Comparison of ENCODE assay signal across 27 cellular contexts in the genomic region with DNA sequence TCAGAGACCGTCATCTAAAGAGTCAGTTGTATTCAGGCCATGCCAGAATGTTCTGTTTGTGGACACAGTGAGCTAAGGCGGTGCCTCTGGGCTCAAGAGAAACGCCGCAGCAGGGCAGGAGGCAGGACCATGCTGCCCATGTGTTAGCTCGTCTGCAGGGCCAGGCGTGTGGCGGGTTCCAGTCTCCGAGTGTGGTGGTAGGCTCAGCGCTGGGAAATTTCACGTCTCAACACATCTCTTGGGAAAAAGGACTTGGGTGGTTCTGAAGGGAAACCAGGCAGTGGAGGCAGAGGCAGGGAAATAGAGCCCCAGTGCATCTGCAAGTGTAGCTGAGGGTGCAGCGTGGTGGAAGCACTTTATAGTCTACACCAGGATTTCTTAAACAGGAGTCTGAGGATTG. TPM values are rescaled to one million over a fixed set of nuclear protein-coding genes. Genes with fewer than 3 reads are reported as not detected.
A peak's percentile ranks its signal among the peaks of the same experiment; 100 is the strongest.
DNase-seq lines count a peak whose midpoint lies in the region; ATAC-seq and TF ChIP-seq lines count a peak whose summit lies in the region.
"Had no signal": no experiment of that assay in that cellular context is flagged by ENCODE, and none has a peak within 500 bp of the region (broad histone marks: within the 10 kb centered on the region; RNA-seq: fewer than 3 reads in every experiment).

No MANE protein-coding gene starts in this region.

- intact Hi-C loops in Right ventricle myocardium inferior (cut with DNase I), result no loop called here
- intact Hi-C loops in activated T-helper 1 cell treated with anti-CD3 and anti-CD28 coated beads, Interleukin-12 subunit alpha, Interleukin-12 subunit beta, Interleukin-2, Interleukin-4 antibody, amounts not matched to agents 30 ng/mL and 10 ng/mL and 1 ng/mL, durations not matched to agents 14 hours and 24 hours and 36 hours (cut with micrococcal nuclease), result loop anchor here (10.0 kb wide), 1 partner anchor 247 kb away; no protein-coding TSS in a partner anchor
- intact Hi-C loops in Calu3 (cut with micrococcal nuclease; ENCODE audit: unreplicated experiment), result loop anchor here (10.0 kb wide), 1 partner anchor 397 kb away; no protein-coding TSS in a partner anchor

- no peaks in the 10 kb centered on the region for H3K27me3 Mint-ChIP-seq in activated T-helper 1 cell treated with anti-CD3 and anti-CD28 coated beads, Interleukin-12 subunit alpha, Interleukin-12 subunit beta, Interleukin-2, Interleukin-4 antibody, amounts not matched to agents 30 ng/mL and 10 ng/mL and 1 ng/mL, durations not matched to agents 14 hours and 24 hours and 36 hours (ENCODE audit: insufficient read depth)
- H3K27me3 Mint-ChIP-seq in memory B cell (no peaks in the 10 kb centered on the region), Calu3 (ENCODE audit: unreplicated experiment) (peaks cover 34% of the 10 kb centered on the region)
- H3K27me3 Mint-ChIP-seq: activated CD4-positive, alpha-beta T cell treated with anti-CD3 and anti-CD28 coated beads for 36 hours had no signal

- TF ChIP-seq CTCF in right atrium auricular region (IDR thresholded peaks at IDR 0.05) (no peak), Calu3 (IDR thresholded peaks at IDR 0.05; ENCODE audit: unreplicated experiment) (no peak)

- no peaks in the 10 kb centered on the region for H3K36me3 ChIP-seq in right atrium auricular region
- H3K36me3 ChIP-seq: BE2C, neural progenitor cell, tibial nerve had no signal

- CTCF ChIA-PET in Calu3 (lab: Charles Lee), result no interaction called here

- no peaks in the 10 kb centered on the region for H3K9me3 Mint-ChIP-seq in activated T-helper 1 cell treated with anti-CD3 and anti-CD28 coated beads, Interleukin-12 subunit alpha, Interleukin-12 subunit beta, Interleukin-2, Interleukin-4 antibody, amounts not matched to agents 30 ng/mL and 10 ng/mL and 1 ng/mL, durations not matched to agents 14 hours and 24 hours and 36 hours
- H3K9me3 Mint-ChIP-seq in memory B cell (no peaks in the 10 kb centered on the region), Calu3 (ENCODE audit: low read depth, unreplicated experiment) (no peaks in the 10 kb centered on the region)
- H3K9me3 Mint-ChIP-seq: activated naive CD4-positive, alpha-beta T cell treated with anti-CD3 and anti-CD28 coated beads, Interleukin-2, amount 10 ng/mL, durations not matched to agents 7 days and 5 days; immature natural killer cell; neural progenitor cell had no signal

- DNase-seq in right atrium auricular region (ENCODE audit: low spot score) (peak; percentile 28), Right ventricle myocardium inferior (ENCODE audit: missing footprints) (no peak), memory B cell (ENCODE audit: low spot score in 2 of 2) (peak in 1 of 2 donors; percentile 8), Calu3 (no peak)
- no peak for DNase-seq in activated T-helper 1 cell treated with anti-CD3 and anti-CD28 coated beads, Interleukin-12 subunit alpha, Interleukin-12 subunit beta, Interleukin-2, Interleukin-4 antibody, amounts not matched to agents 30 ng/mL and 10 ng/mL and 1 ng/mL, durations not matched to agents 14 hours and 24 hours and 36 hours (ENCODE audit: low spot score)
- DNase-seq in stimulated activated CD4-positive, alpha-beta T cell treated with anti-CD3 and anti-CD28 coated beads, Interleukin-2, amount 100 ng/mL, for 24 hours, result no peak
- DNase-seq: ACHN; activated CD4-positive, alpha-beta T cell treated with anti-CD3 and anti-CD28 coated beads for 36 hours; activated naive CD4-positive, alpha-beta T cell treated with anti-CD3 and anti-CD28 coated beads, Interleukin-2, amount 10 ng/mL, durations not matched to agents 7 days and 5 days; anterior cingulate cortex; BE2C; DMS53; effector CD8-positive, alpha-beta T cell; immature natural killer cell; IMR-90; left cardiac atrium; NCI-H1436 treated with DMSO at 0.1 percent for 48 hours; NCI-H774; posterior cingulate gyrus; right cardiac atrium; stimulated activated CD4-positive, alpha-beta T cell treated with anti-CD3 and anti-CD28 coated beads, Interleukin-1b, Interleukin-23, amount 100 ng/mL, for 48 hours; T-helper 9 cell had no signal

- no peaks in the 10 kb centered on the region for H3K27me3 ChIP-seq in right atrium auricular region
- H3K27me3 ChIP-seq: BE2C, neural progenitor cell, tibial nerve had no signal

- no peaks in the 10 kb centered on the region for H3K4me1 ChIP-seq in right atrium auricular region
- H3K4me1 ChIP-seq: neural progenitor cell had no signal

- peak overlapping the region; percentile 16 for H3K27ac Mint-ChIP-seq in activated T-helper 1 cell treated with anti-CD3 and anti-CD28 coated beads, Interleukin-12 subunit alpha, Interleukin-12 subunit beta, Interleukin-2, Interleukin-4 antibody, amounts not matched to agents 30 ng/mL and 10 ng/mL and 1 ng/mL, durations not matched to agents 14 hours and 24 hours and 36 hours
- H3K27ac Mint-ChIP-seq in memory B cell, result peak overlapping the region; percentile 99
- H3K27ac Mint-ChIP-seq in Calu3 (ENCODE audit: unreplicated experiment), result no peak overlapping the region
- H3K27ac Mint-ChIP-seq: activated CD4-positive, alpha-beta T cell treated with anti-CD3 and anti-CD28 coated beads for 36 hours; activated naive CD4-positive, alpha-beta T cell treated with anti-CD3 and anti-CD28 coated beads, Interleukin-2, amount 10 ng/mL, durations not matched to agents 7 days and 5 days; neural progenitor cell had no signal

- BruUV-seq in Calu3 (replicated peaks; lab: Mats Ljungman, UMichigan), result no TSS peak

- no peaks in the 10 kb centered on the region for H3K9me3 ChIP-seq in right atrium auricular region
- H3K9me3 ChIP-seq: BE2C, tibial nerve had no signal

- H3K4me3 Mint-ChIP-seq in activated T-helper 1 cell treated with anti-CD3 and anti-CD28 coated beads, Interleukin-12 subunit alpha, Interleukin-12 subunit beta, Interleukin-2, Interleukin-4 antibody, amounts not matched to agents 30 ng/mL and 10 ng/mL and 1 ng/mL, durations not matched to agents 14 hours and 24 hours and 36 hours, result no peak overlapping the region
- H3K4me3 Mint-ChIP-seq in memory B cell, result no peak overlapping the region
- H3K4me3 Mint-ChIP-seq in Calu3 (ENCODE audit: low read depth, unreplicated experiment), result no peak overlapping the region
- H3K4me3 Mint-ChIP-seq: activated CD4-positive, alpha-beta T cell treated with anti-CD3 and anti-CD28 coated beads for 36 hours; activated naive CD4-positive, alpha-beta T cell treated with anti-CD3 and anti-CD28 coated beads, Interleukin-2, amount 10 ng/mL, durations not matched to agents 7 days and 5 days; immature natural killer cell; neural progenitor cell had no signal

- H3K4me1 Mint-ChIP-seq in activated T-helper 1 cell treated with anti-CD3 and anti-CD28 coated beads, Interleukin-12 subunit alpha, Interleukin-12 subunit beta, Interleukin-2, Interleukin-4 antibody, amounts not matched to agents 30 ng/mL and 10 ng/mL and 1 ng/mL, durations not matched to agents 14 hours and 24 hours and 36 hours (ENCODE audit: low read depth), result peaks cover 84% of the 10 kb centered on the region
- H3K4me1 Mint-ChIP-seq in memory B cell, result peaks cover 54% of the 10 kb centered on the region
- H3K4me1 Mint-ChIP-seq in Calu3 (ENCODE audit: low read depth, unreplicated experiment), result peaks cover 18% of the 10 kb centered on the region

- no peaks in the 10 kb centered on the region for H3K36me3 Mint-ChIP-seq in activated T-helper 1 cell treated with anti-CD3 and anti-CD28 coated beads, Interleukin-12 subunit alpha, Interleukin-12 subunit beta, Interleukin-2, Interleukin-4 antibody, amounts not matched to agents 30 ng/mL and 10 ng/mL and 1 ng/mL, durations not matched to agents 14 hours and 24 hours and 36 hours (ENCODE audit: low read depth)
- H3K36me3 Mint-ChIP-seq in memory B cell, result no peaks in the 10 kb centered on the region
- H3K36me3 Mint-ChIP-seq in Calu3 (ENCODE audit: insufficient read depth, unreplicated experiment), result peaks cover 5% of the 10 kb centered on the region
- H3K36me3 Mint-ChIP-seq: immature natural killer cell, neural progenitor cell had no signal

- no peak overlapping the region for H3K4me3 ChIP-seq in right atrium auricular region
- H3K4me3 ChIP-seq: lung, neural progenitor cell, tibial nerve had no signal

- no peak for TF ChIP-seq POLR2A in GM18505 (IDR thresholded peaks at IDR 0.05; ENCODE audit: borderline replicate concordance, extremely low read depth, insufficient read depth, insufficient read length)

- ATAC-seq in Right ventricle myocardium inferior (no peak), memory B cell (ENCODE audit: low read depth) (no peak), GM18505 (IDR thresholded peaks at IDR 0.05; ENCODE audit: unreplicated experiment) (no peak)
- ATAC-seq: activated CD4-positive, alpha-beta T cell treated with anti-CD3 and anti-CD28 coated beads for 36 hours; left cardiac atrium; right cardiac atrium had no signal

- no peak overlapping the region for H3K27ac ChIP-seq in right atrium auricular region
- H3K27ac ChIP-seq: neural progenitor cell, tibial nerve had no signal

RNA-seq across cellular contexts. Expression of gene TAGAP, which starts 56.9 kb away (rescaled TPM):
- total RNA-seq in right atrium auricular region, result 1 to 10 TPM; 2.0 to 3.2 TPM
- 1.7 TPM for total RNA-seq in Right ventricle myocardium inferior
- 245 and 250 TPM in 2 replicates for total RNA-seq in activated T-helper 1 cell treated with anti-CD3 and anti-CD28 coated beads, Interleukin-12 subunit alpha, Interleukin-12 subunit beta, Interleukin-2, Interleukin-4 antibody, amounts not matched to agents 30 ng/mL and 10 ng/mL and 1 ng/mL, durations not matched to agents 14 hours and 24 hours and 36 hours
- total RNA-seq in Calu3 (2022), result 0.17 and 0.64 TPM in 2 replicates
- total RNA-seq: glomerular endothelial cell, IMR-90 had no signal

Comparison
In these comparisons a context has a peak if more than half of its experiments do, and no peak if none do; other contexts are left out.
1. RNA of gene TAGAP, which starts 56.9 kb away (total RNA-seq): 245 to 250 TPM in activated T-helper 1 cell treated with anti-CD3 and anti-CD28 coated beads, Interleukin-12 subunit alpha, Interleukin-12 subunit beta, Interleukin-2, Interleukin-4 antibody, amounts not matched to agents 30 ng/mL and 10 ng/mL and 1 ng/mL, durations not matched to agents 14 hours and 24 hours and 36 hours; 2.0 to 3.2 TPM in right atrium auricular region, 1.7 TPM in Right ventricle myocardium inferior (single experiment) and 0.17 to 0.64 TPM in Calu3; every median in the first group is over 10 times any median in the second.